ENCODE assay signal across 1 cellular context in genomic region chr10:13969118-13969791, GRCh38.
TF ChIP-seq lines count a peak whose summit lies in the region.

No MANE protein-coding gene starts in this region.

TF ChIP-seq in SK-N-SH treated with all-trans-retinoic acid at 6 μM for 48 hours, 23 proteins besides CTCF, POLR2A, EP300 and RAD21 (continued from another document):
- TF ChIP-seq POU6F1 (CRISPR knock-in tag; IDR thresholded peaks at IDR 0.05; ENCODE audit: borderline replicate concordance, low read depth) (no peak), SNAI2 (CRISPR knock-in tag; IDR thresholded peaks at IDR 0.05) (no peak), ZC3H10 (CRISPR knock-in tag; IDR thresholded peaks at IDR 0.05) (no peak), ESRRG (CRISPR knock-in tag; IDR thresholded peaks at IDR 0.05) (no peak), CSRNP3 (CRISPR knock-in tag; IDR thresholded peaks at IDR 0.05) (no peak), CREB5 (CRISPR knock-in tag; IDR thresholded peaks at IDR 0.05; ENCODE audit: low read depth) (no peak)
TF ChIP-seq in SK-N-SH treated with all-trans-retinoic acid at 6 μM for 48 hours: peak in this region for 0.
